8 cellular contexts compared by ENCODE assay signal in the genomic region with DNA sequence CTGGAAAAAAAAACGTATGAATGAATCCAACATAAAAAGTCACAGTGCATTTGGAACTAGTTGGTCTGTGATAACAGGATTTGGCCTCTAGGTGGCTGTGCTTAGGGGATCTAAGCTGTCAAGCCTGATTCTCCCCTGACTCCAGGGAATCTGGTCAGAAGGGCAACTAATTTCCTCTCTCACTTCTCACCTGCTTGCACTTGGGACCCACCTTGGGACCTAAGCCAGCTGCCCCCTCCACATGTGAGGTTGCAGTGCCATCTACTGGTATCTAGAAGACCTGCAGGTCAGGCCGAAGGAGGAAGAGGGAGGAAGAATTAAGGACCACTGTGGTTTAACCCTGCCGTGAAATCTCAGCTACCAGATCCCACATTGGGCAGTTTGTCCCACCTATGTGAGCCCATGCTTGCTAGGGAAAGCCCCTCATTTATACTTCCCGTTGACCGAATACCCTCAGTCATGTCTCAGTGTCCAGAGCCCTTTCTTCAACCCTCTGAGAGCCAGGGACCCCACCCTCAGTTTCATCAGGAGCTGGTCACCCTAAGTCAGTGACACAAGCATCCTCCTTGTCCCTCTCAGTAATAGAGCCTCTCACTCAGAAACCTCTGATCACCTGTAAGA. TPM values are rescaled to one million over a fixed set of nuclear protein-coding genes. Genes with fewer than 3 reads are reported as not detected.
DNase-seq lines count a peak whose midpoint lies in the region; ATAC-seq and TF ChIP-seq lines count a peak whose summit lies in the region.

No MANE protein-coding gene starts in this region.

- no peak overlapping the region for H3K27ac ChIP-seq in C4-2B
- no peak overlapping the region for H3K27ac ChIP-seq in effector memory CD4-positive, alpha-beta T cell (ENCODE audit: insufficient read depth, low read length, poor library complexity, severe bottlenecking)

- no peaks in the 10 kb centered on the region for H3K4me1 ChIP-seq in effector memory CD4-positive, alpha-beta T cell (ENCODE audit: control insufficient read depth, insufficient read depth, low read length, poor library complexity, severe bottlenecking)

- no peaks in the 10 kb centered on the region for H3K27me3 ChIP-seq in effector memory CD4-positive, alpha-beta T cell (replicated peaks; ENCODE audit: control insufficient read depth, insufficient read depth, low read length, poor library complexity, severe bottlenecking)

- intact Hi-C loops in activated CD4-positive, alpha-beta memory T cell treated with anti-CD3 and anti-CD28 coated beads for 36 hours (cut with micrococcal nuclease) = loop anchor here (1.0 to 10.0 kb wide), 8 partner anchors 55 to 877 kb away; a partner anchor contains a TSS

- no peaks in the 10 kb centered on the region for H3K27me3 Mint-ChIP-seq in activated CD4-positive, alpha-beta memory T cell treated with anti-CD3 and anti-CD28 coated beads for 36 hours
- no peaks in the 10 kb centered on the region for H3K27me3 Mint-ChIP-seq in mesothelial cell of epicardium (ENCODE audit: low read depth)
- no peaks in the 10 kb centered on the region for H3K27me3 Mint-ChIP-seq in stimulated activated memory B cell treated with anti-CD40 and anti-IgM and Interleukin-4, amounts not matched to agents 10 μg/mL and 1 μg/mL and 100 μg/mL, for 72 hours

- DNase-seq in GM19238 (ENCODE audit: insufficient read length, low spot score) = peak; percentile 48
- DNase-seq in NCI-H524 (lab: John Stamatoyannopoulos, UW) = peak; percentile 78 to 86
- DNase-seq in activated CD4-positive, alpha-beta memory T cell treated with anti-CD3 and anti-CD28 coated beads for 36 hours = peak; percentile 72
- DNase-seq in effector memory CD4-positive, alpha-beta T cell = peak; percentile 21 to 34 (median 33)
- peak; percentile 28 to 67 for DNase-seq in mesothelial cell of epicardium (ENCODE audit: low spot score in 2 of 2, unreplicated experiment in 2 of 2)

- no peaks in the 10 kb centered on the region for H3K9me3 ChIP-seq in effector memory CD4-positive, alpha-beta T cell (ENCODE audit: control insufficient read depth, low read length)

- H3K36me3 Mint-ChIP-seq in activated CD4-positive, alpha-beta memory T cell treated with anti-CD3 and anti-CD28 coated beads for 36 hours = no peaks in the 10 kb centered on the region
- no peaks in the 10 kb centered on the region for H3K36me3 Mint-ChIP-seq in mesothelial cell of epicardium
- no peaks in the 10 kb centered on the region for H3K36me3 Mint-ChIP-seq in stimulated activated memory B cell treated with anti-CD40 and anti-IgM and Interleukin-4, amounts not matched to agents 10 μg/mL and 1 μg/mL and 100 μg/mL, for 72 hours

- no peak overlapping the region for H3K4me3 ChIP-seq in effector memory CD4-positive, alpha-beta T cell (ENCODE audit: insufficient read depth, low read depth, low read length, poor library complexity, severe bottlenecking)

- H3K4me3 Mint-ChIP-seq in activated CD4-positive, alpha-beta memory T cell treated with anti-CD3 and anti-CD28 coated beads for 36 hours = no peak overlapping the region
- no peak overlapping the region for H3K4me3 Mint-ChIP-seq in mesothelial cell of epicardium
- no peak overlapping the region for H3K4me3 Mint-ChIP-seq in stimulated activated memory B cell treated with anti-CD40 and anti-IgM and Interleukin-4, amounts not matched to agents 10 μg/mL and 1 μg/mL and 100 μg/mL, for 72 hours

- CTCF ChIA-PET in activated CD4-positive, alpha-beta memory T cell treated with anti-CD3 and anti-CD28 coated beads for 36 hours (lab: Charles Lee) = interaction anchor here (0.5 to 8.4 kb wide), 39 partner anchors 9 to 877 kb away, joined by 3 to 183 read pairs (median 4); a partner anchor contains a TSS

- POLR2A ChIA-PET in activated CD4-positive, alpha-beta memory T cell treated with anti-CD3 and anti-CD28 coated beads for 36 hours (lab: Charles Lee) = interaction anchor here (0.9 to 1.2 kb wide), 2 partner anchors 33 to 83 kb away, joined by 3 to 6 read pairs; a partner anchor contains a TSS

- peak; percentile 97 for TF ChIP-seq CTCF in C4-2B (conservative IDR thresholded peaks at IDR 0.05)
- TF ChIP-seq CTCF in mesothelial cell of epicardium (IDR thresholded peaks at IDR 0.05; ENCODE audit: unreplicated experiment) = peak; percentile 87

- peak; percentile 89 for ATAC-seq in HG03354 (IDR thresholded peaks at IDR 0.05; ENCODE audit: poor library complexity, severe bottlenecking, unreplicated experiment)
- peak; percentile 62 for ATAC-seq in stimulated activated memory B cell treated with anti-CD40 and anti-IgM and Interleukin-4, amounts not matched to agents 10 μg/mL and 1 μg/mL and 100 μg/mL, for 72 hours

- H3K36me3 ChIP-seq in effector memory CD4-positive, alpha-beta T cell (ENCODE audit: control insufficient read depth, insufficient read depth, low read length) = no peaks in the 10 kb centered on the region

- no peaks in the 10 kb centered on the region for H3K9me3 Mint-ChIP-seq in activated CD4-positive, alpha-beta memory T cell treated with anti-CD3 and anti-CD28 coated beads for 36 hours
- no peaks in the 10 kb centered on the region for H3K9me3 Mint-ChIP-seq in mesothelial cell of epicardium
- H3K9me3 Mint-ChIP-seq in stimulated activated memory B cell treated with anti-CD40 and anti-IgM and Interleukin-4, amounts not matched to agents 10 μg/mL and 1 μg/mL and 100 μg/mL, for 72 hours = no peaks in the 10 kb centered on the region

- peaks cover 44% of the 10 kb centered on the region for H3K4me1 Mint-ChIP-seq in activated CD4-positive, alpha-beta memory T cell treated with anti-CD3 and anti-CD28 coated beads for 36 hours (ENCODE audit: low read depth)
- H3K4me1 Mint-ChIP-seq in mesothelial cell of epicardium = peaks cover 12% of the 10 kb centered on the region
- peaks cover 6% of the 10 kb centered on the region for H3K4me1 Mint-ChIP-seq in stimulated activated memory B cell treated with anti-CD40 and anti-IgM and Interleukin-4, amounts not matched to agents 10 μg/mL and 1 μg/mL and 100 μg/mL, for 72 hours

- H3K27ac Mint-ChIP-seq in activated CD4-positive, alpha-beta memory T cell treated with anti-CD3 and anti-CD28 coated beads for 36 hours = no peak overlapping the region
- H3K27ac Mint-ChIP-seq in mesothelial cell of epicardium = no peak overlapping the region
- no peak overlapping the region for H3K27ac Mint-ChIP-seq in stimulated activated memory B cell treated with anti-CD40 and anti-IgM and Interleukin-4, amounts not matched to agents 10 μg/mL and 1 μg/mL and 100 μg/mL, for 72 hours

RNA-seq across cellular contexts. Expression of a gene that starts 33.2 kb away (rescaled TPM):
- 10 to 100 TPM; 27.3 to 29.2 TPM for total RNA-seq in activated CD4-positive, alpha-beta memory T cell treated with anti-CD3 and anti-CD28 coated beads for 36 hours
- total RNA-seq in mesothelial cell of epicardium = 15.3 to 16.4 TPM (median 16.3 TPM) in 3 replicates

RNA-seq across cellular contexts. Expression of a gene that starts 36.8 kb away (rescaled TPM):
- total RNA-seq in activated CD4-positive, alpha-beta memory T cell treated with anti-CD3 and anti-CD28 coated beads for 36 hours = 10 to 100 TPM; 23.4 to 23.8 TPM
- 24.9 to 27.2 TPM (median 27.1 TPM) in 3 replicates for total RNA-seq in mesothelial cell of epicardium
